In genomic region chr7:39609462-39610149, GRCh38 we compare ENCODE assay signal across 8 cellular contexts. TPM values are rescaled to one million over a fixed set of nuclear protein-coding genes. Genes with fewer than 3 reads are reported as not detected.
DNase-seq lines count a peak whose midpoint lies in the region; ATAC-seq and TF ChIP-seq lines count a peak whose summit lies in the region.

No MANE protein-coding gene starts in this region.

- CTCF ChIA-PET in naive thymus-derived CD4-positive, alpha-beta T cell (lab: Charles Lee) = interaction anchor here (0.6 to 2.8 kb wide), 3 partner anchors 12 to 1429 kb away, joined by 4 to 11 read pairs (median 5); partner anchors contain the start of gene RALA

- intact Hi-C loops in naive thymus-derived CD4-positive, alpha-beta T cell (cut with micrococcal nuclease) = loop anchor here (1.0 to 10.0 kb wide), 3 partner anchors 13 to 1435 kb away; partner anchors contain the start of genes RALA (in 1 of the 2) and STARD3NL (in 1 of the 2)

- H3K27me3 ChIP-seq in naive thymus-derived CD4-positive, alpha-beta T cell (ENCODE audit: control insufficient read depth in 2 of 2, insufficient read depth in 2 of 2, low read length in 2 of 2) = no peaks in the 10 kb centered on the region

- peak; percentile 69 for DNase-seq in NB4 (ENCODE audit: low read depth)
- no peak for DNase-seq in effector memory CD8-positive, alpha-beta T cell
- DNase-seq in naive thymus-derived CD4-positive, alpha-beta T cell = peak in 5 of 9 donors; percentile 15 to 27 (median 19)
- no peak for DNase-seq in NCI-H1436 (lab: John Stamatoyannopoulos, UW)
- DNase-seq in NCI-H2107 treated with DMSO at 0.1 percent for 48 hours (lab: John Stamatoyannopoulos, UW; ENCODE audit: unreplicated experiment) = no peak
- DNase-seq in NCI-H2171 treated with DMSO at 0.1 percent for 48 hours (lab: John Stamatoyannopoulos, UW) = no peak
- no peak for DNase-seq in NCI-H510A (lab: John Stamatoyannopoulos, UW)

- no peaks in the 10 kb centered on the region for H3K9me3 Mint-ChIP-seq in effector memory CD8-positive, alpha-beta T cell
- peaks cover 0 to 7% (median 3%) of the 10 kb centered on the region in 11 donors for H3K9me3 Mint-ChIP-seq in naive thymus-derived CD4-positive, alpha-beta T cell

- peaks cover 0 to 22% of the 10 kb centered on the region in 2 donors for H3K4me1 ChIP-seq in naive thymus-derived CD4-positive, alpha-beta T cell (ENCODE audit: control insufficient read depth in 2 of 2, insufficient read depth in 2 of 2, low read length in 2 of 2)

- H3K27ac Mint-ChIP-seq in effector memory CD8-positive, alpha-beta T cell = no peak overlapping the region
- H3K27ac Mint-ChIP-seq in naive thymus-derived CD4-positive, alpha-beta T cell = peak overlapping the region in 8 of 9 donors; percentile 16 to 81 (median 76)

- no peak overlapping the region for H3K27ac ChIP-seq in naive thymus-derived CD4-positive, alpha-beta T cell (ENCODE audit: low read depth, low read length)

- peaks cover 57 to 68% of the 10 kb centered on the region in 2 donors for H3K27me3 Mint-ChIP-seq in effector memory CD8-positive, alpha-beta T cell
- H3K27me3 Mint-ChIP-seq in naive thymus-derived CD4-positive, alpha-beta T cell = peaks cover 0 to 28% (median 19%) of the 10 kb centered on the region in 5 donors

- no peak overlapping the region for H3K4me3 ChIP-seq in NB4 (ENCODE audit: low read depth, low read length)
- peak overlapping the region; percentile 22 for H3K4me3 ChIP-seq in naive thymus-derived CD4-positive, alpha-beta T cell (ENCODE audit: low read length)

- TF ChIP-seq POLR2A in NB4 (IDR thresholded peaks at IDR 0.05; ENCODE audit: extremely low read depth, insufficient read length) = no peak

- no peak overlapping the region for H3K4me3 Mint-ChIP-seq in effector memory CD8-positive, alpha-beta T cell
- peak overlapping the region; percentile 64 to 87 (median 76) for H3K4me3 Mint-ChIP-seq in naive thymus-derived CD4-positive, alpha-beta T cell

- no peaks in the 10 kb centered on the region for H3K36me3 ChIP-seq in naive thymus-derived CD4-positive, alpha-beta T cell (ENCODE audit: control insufficient read depth in 2 of 3, insufficient read depth in 3 of 3, low read length in 3 of 3)

- H3K9me3 ChIP-seq in naive thymus-derived CD4-positive, alpha-beta T cell (ENCODE audit: control insufficient read depth in 2 of 3, low read length in 3 of 3) = no peaks in the 10 kb centered on the region

- peak; percentile 30; the same call in 2 of the 3 replicates for TF ChIP-seq CTCF in GM12872 (IDR thresholded peaks at IDR 0.05; ENCODE audit: insufficient read depth, low read depth, low read length)
- peak; percentile 35 for TF ChIP-seq CTCF in NB4 (IDR thresholded peaks at IDR 0.05; ENCODE audit: low read depth, low read length)

- POLR2A ChIA-PET in naive thymus-derived CD4-positive, alpha-beta T cell (lab: Charles Lee) = interaction anchor here (0.6 to 3.6 kb wide), 10 partner anchors 9 to 525 kb away, joined by 3 to 23 read pairs (median 4); partner anchors contain the start of genes MPLKIP and RALA

- ATAC-seq in effector memory CD8-positive, alpha-beta T cell (replicated peaks) = peak; percentile 16
- ATAC-seq in naive thymus-derived CD4-positive, alpha-beta T cell = peak; percentile 68

- H3K4me1 Mint-ChIP-seq in effector memory CD8-positive, alpha-beta T cell (ENCODE audit: low read depth in 2 of 2) = no peaks in the 10 kb centered on the region
- H3K4me1 Mint-ChIP-seq in naive thymus-derived CD4-positive, alpha-beta T cell = peaks cover 15 to 62% (median 55%) of the 10 kb centered on the region in 7 donors

- H3K36me3 Mint-ChIP-seq in effector memory CD8-positive, alpha-beta T cell (ENCODE audit: insufficient read depth) = no peaks in the 10 kb centered on the region
- H3K36me3 Mint-ChIP-seq in naive thymus-derived CD4-positive, alpha-beta T cell = peaks cover 0 to 14% (median 7%) of the 10 kb centered on the region in 5 donors

RNA-seq across cellular contexts. Expression of gene RALA, which starts 13.8 kb away (rescaled TPM):
- 10 to 100 TPM; 24.8 to 48.2 (median 32.8) TPM for total RNA-seq in naive thymus-derived CD4-positive, alpha-beta T cell
- 10 to 100 TPM; 40.2 to 44.3 TPM for polyA plus RNA-seq in naive thymus-derived CD4-positive, alpha-beta T cell

RNA-seq across cellular contexts. Expression of gene YAE1, which starts 43.4 kb away (rescaled TPM):
- total RNA-seq in naive thymus-derived CD4-positive, alpha-beta T cell = 10 to 100 TPM; 10.2 to 34.2 (median 15.3) TPM
- polyA plus RNA-seq in naive thymus-derived CD4-positive, alpha-beta T cell = 10 to 100 TPM; 18.9 to 23.7 TPM

Comparison
In these comparisons a context has a peak if more than half of its experiments do, and no peak if none do; other contexts are left out.
1. DNase-seq: peak in NB4 (single experiment) and naive thymus-derived CD4-positive, alpha-beta T cell (5 of 9); none in effector memory CD8-positive, alpha-beta T cell (0 of 3), NCI-H1436 (single experiment), NCI-H2107 treated with DMSO at 0.1 percent for 48 hours (single experiment), NCI-H2171 treated with DMSO at 0.1 percent for 48 hours (single experiment) and NCI-H510A (single experiment).
2. H3K27ac Mint-ChIP-seq: peak in naive thymus-derived CD4-positive, alpha-beta T cell (8 of 9); none in effector memory CD8-positive, alpha-beta T cell (0 of 2).
3. H3K4me3 Mint-ChIP-seq: peak in naive thymus-derived CD4-positive, alpha-beta T cell (10 of 10); none in effector memory CD8-positive, alpha-beta T cell (0 of 2).